In the genomic region with DNA sequence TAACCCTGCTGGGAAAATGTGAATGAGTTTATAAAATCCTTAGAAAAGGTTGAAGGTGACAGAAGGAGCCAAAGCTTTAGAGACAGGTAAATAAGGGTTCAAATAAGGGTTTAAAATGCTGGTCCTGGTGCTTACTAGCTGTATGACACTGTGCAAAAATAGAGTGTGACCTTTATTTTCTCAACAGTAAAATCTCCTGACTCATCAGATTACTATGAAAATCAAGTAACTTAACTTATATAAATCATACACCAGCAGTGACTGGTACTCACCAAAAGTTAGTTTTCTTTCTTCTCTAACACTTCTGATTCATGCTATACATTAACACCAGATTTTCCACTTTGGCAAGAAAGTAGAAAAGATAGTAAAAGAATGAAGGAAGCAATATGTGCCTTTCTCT, we compare ENCODE assay signal across 21 cellular contexts.
A peak's percentile ranks its signal among the peaks of the same experiment; 100 is the strongest.
DNase-seq lines count a peak whose midpoint lies in the region; ATAC-seq, FAIRE-seq and TF ChIP-seq lines count a peak whose summit lies in the region.
"Had no signal": no experiment of that assay in that cellular context is flagged by ENCODE, and none has a peak within 500 bp of the region (broad histone marks: within the 10 kb centered on the region; RNA-seq: fewer than 3 reads in every experiment).

No MANE protein-coding gene starts in this region.

- TF ChIP-seq CTCF in HepG2 (CRISPR knock-in tag; IDR thresholded peaks at IDR 0.05) (no peak), right lobe of liver (IDR thresholded peaks at IDR 0.05) (no peak), PC-3 (conservative IDR thresholded peaks at IDR 0.05; ENCODE audit: low read depth, low read length) (no peak)

- no peaks in the 10 kb centered on the region for H3K27me3 Mint-ChIP-seq in activated naive CD8-positive, alpha-beta T cell treated with anti-CD3 and anti-CD28 coated beads for 36 hours
- H3K27me3 Mint-ChIP-seq: B cell, IgD-negative memory B cell had no signal

- H3K9me3 ChIP-seq in HepG2 (ENCODE audit: low read length) (no peaks in the 10 kb centered on the region), right lobe of liver (no peaks in the 10 kb centered on the region), PC-3 (ENCODE audit: low read length) (no peaks in the 10 kb centered on the region)

- intact Hi-C loops in HepG2 (cut with micrococcal nuclease; ENCODE audit: unreplicated experiment) (no loop called here), right lobe of liver (cut with DNase I) (no loop called here), PC-3 (cut with micrococcal nuclease) (no loop called here)

- POLR2A ChIA-PET in HepG2 (lab: Yijun Ruan, JAX) (no interaction called here), PC-3 (lab: Charles Lee; ENCODE audit: unreplicated experiment) (interaction anchor here (0.6 kb wide), 1 partner anchor 12 kb away, joined by 10 read pairs; no protein-coding TSS in a partner anchor)

- in situ Hi-C loops in HepG2 (cut with HindIII; ENCODE audit: extremely low pct_ligation_motif_present, low pct_unique_long_range_greater_than_20kb), result no loop called here

- H3K9ac ChIP-seq in HepG2 (ENCODE audit: insufficient read depth, low read depth, low read length) (no peak overlapping the region), PC-3 (ENCODE audit: low read length) (no peak overlapping the region)
- H3K9ac ChIP-seq: BLaER1 treated with 17β-estradiol and CSF1 and Interleukin-3, amounts not matched to agents 10 nM and 100 nM had no signal

- H3F3A ChIP-seq in PC-3 (ENCODE audit: low read length, unreplicated experiment), result no peaks in the 10 kb centered on the region

- H3K27ac Mint-ChIP-seq in activated naive CD8-positive, alpha-beta T cell treated with anti-CD3 and anti-CD28 coated beads for 36 hours, result no peak overlapping the region
- H3K27ac Mint-ChIP-seq: B cell; CD8-positive, alpha-beta T cell; IgD-negative memory B cell had no signal

- H3K4me3 ChIP-seq in HepG2 (replicated peaks in 1 of 3; ENCODE audit: insufficient read depth in 1 of 3, low read depth in 2 of 3, low read length in 3 of 3) (no peak overlapping the region), right lobe of liver (no peak overlapping the region), PC-3 (ENCODE audit: low read length) (no peak overlapping the region)
- H3K4me3 ChIP-seq: BLaER1 treated with 17β-estradiol and CSF1 and Interleukin-3, amounts not matched to agents 10 nM and 100 nM had no signal

- TF ChIP-seq EP300 in HepG2 (IDR thresholded peaks at IDR 0.05; ENCODE audit: low read depth in 2 of 2, low read length in 2 of 2) (no peak), HepG2 (CRISPR knock-in tag; IDR thresholded peaks at IDR 0.05; ENCODE audit: borderline replicate concordance) (no peak)

- H3K9me2 ChIP-seq in PC-3 (replicated peaks; ENCODE audit: low read length), result no peaks in the 10 kb centered on the region

- no peaks in the 10 kb centered on the region for H3K27me3 ChIP-seq in HepG2 (ENCODE audit: control insufficient read depth in 1 of 2, insufficient read depth in 2 of 2, low read length in 2 of 2)
- H3K27me3 ChIP-seq in right lobe of liver, result no peaks in the 10 kb centered on the region
- H3K27me3 ChIP-seq in PC-3 (ENCODE audit: low read length), result no peaks in the 10 kb centered on the region
- H3K27me3 ChIP-seq: BLaER1 treated with 17β-estradiol and CSF1 and Interleukin-3, amounts not matched to agents 10 nM and 100 nM had no signal

- H4K20me1 ChIP-seq in HepG2 (ENCODE audit: insufficient read depth, low read length) (no peaks in the 10 kb centered on the region), PC-3 (ENCODE audit: low read length) (no peaks in the 10 kb centered on the region)
- H4K20me1 ChIP-seq: BLaER1 treated with 17β-estradiol and CSF1 and Interleukin-3, amounts not matched to agents 10 nM and 100 nM had no signal

- TF ChIP-seq POLR2A in HepG2 (IDR thresholded peaks at IDR 0.05; ENCODE audit: insufficient read depth in 1 of 2, low read depth in 2 of 2, low read length in 2 of 2), result no peak
- TF ChIP-seq POLR2A in right lobe of liver (IDR thresholded peaks at IDR 0.05), result no peak
- no peak for TF ChIP-seq POLR2A in H54 (IDR thresholded peaks at IDR 0.05; ENCODE audit: low read depth, low read length)

- TF ChIP-seq RAD21 in HepG2 (CRISPR knock-in tag; IDR thresholded peaks at IDR 0.05), result no peak

- no peak overlapping the region for H2AFZ ChIP-seq in HepG2 (ENCODE audit: low read length)
- no peak overlapping the region for H2AFZ ChIP-seq in PC-3 (ENCODE audit: low read length)

- CTCF ChIA-PET in HepG2 (lab: Yijun Ruan, JAX; ENCODE audit: low intra/inter-chr PET ratio, low total read pairs), result no interaction called here
- CTCF ChIA-PET in PC-3 (lab: Charles Lee), result no interaction called here

- no peaks in the 10 kb centered on the region for H3K9me3 Mint-ChIP-seq in activated naive CD8-positive, alpha-beta T cell treated with anti-CD3 and anti-CD28 coated beads for 36 hours

- H3K4me2 ChIP-seq in HepG2 (ENCODE audit: low read depth, low read length) (no peak overlapping the region), PC-3 (ENCODE audit: low read length) (no peak overlapping the region)
- H3K4me2 ChIP-seq: BLaER1 treated with 17β-estradiol and CSF1 and Interleukin-3, amounts not matched to agents 10 nM and 100 nM had no signal

- H3K4me1 Mint-ChIP-seq in activated naive CD8-positive, alpha-beta T cell treated with anti-CD3 and anti-CD28 coated beads for 36 hours, result no peaks in the 10 kb centered on the region
- H3K4me1 Mint-ChIP-seq: B cell, IgD-negative memory B cell had no signal

- no peak for DNase-seq in HepG2 (ENCODE audit: low spot score)
- DNase-seq in right lobe of liver, result no peak
- DNase-seq in PC-3, result peak; percentile 38
- peak; percentile 26 for DNase-seq in dedifferentiated amniotic fluid mesenchymal stem cell (ENCODE audit: extremely low spot score)
- no peak for DNase-seq in activated naive CD8-positive, alpha-beta T cell treated with anti-CD3 and anti-CD28 coated beads for 36 hours
- no peak for DNase-seq in H54 (ENCODE audit: insufficient read length, low spot score)
- no peak for DNase-seq in EL
- DNase-seq: Calu3; CD8-positive, alpha-beta T cell; DMS79 treated with DMSO at 0.1 percent for 48 hours; GOT3; HCEC 1CT; Kasumi-1; KG1 had no signal

- H3K36me3 ChIP-seq in HepG2 (replicated peaks in 1 of 2; ENCODE audit: control insufficient read depth in 1 of 2, insufficient read depth in 2 of 2, low read length in 2 of 2) (no peaks in the 10 kb centered on the region), right lobe of liver (no peaks in the 10 kb centered on the region), PC-3 (ENCODE audit: low read depth, low read length) (no peaks in the 10 kb centered on the region)
- H3K36me3 ChIP-seq: BLaER1 treated with 17β-estradiol and CSF1 and Interleukin-3, amounts not matched to agents 10 nM and 100 nM had no signal

- no peaks in the 10 kb centered on the region for H3K36me3 Mint-ChIP-seq in activated naive CD8-positive, alpha-beta T cell treated with anti-CD3 and anti-CD28 coated beads for 36 hours
- H3K36me3 Mint-ChIP-seq: CD8-positive, alpha-beta T cell; IgD-negative memory B cell had no signal

- ATAC-seq in HepG2 (no peak), right lobe of liver (no peak), PC-3 (peak; percentile 71)
- ATAC-seq: CD8-positive, alpha-beta T cell had no signal

- BruUV-seq in HepG2 (replicated peaks; lab: Mats Ljungman, UMichigan), result no TSS peak
- BruUV-seq in PC-3 (replicated peaks; lab: Mats Ljungman, UMichigan), result no TSS peak

- H3K4me1 ChIP-seq in HepG2 (ENCODE audit: insufficient read depth, low read length) (no peaks in the 10 kb centered on the region), right lobe of liver (no peaks in the 10 kb centered on the region), PC-3 (ENCODE audit: insufficient read depth, low read length) (peaks cover 4% of the 10 kb centered on the region; the same call in 1 of the 2 replicates)
- H3K4me1 ChIP-seq: BLaER1 treated with 17β-estradiol and CSF1 and Interleukin-3, amounts not matched to agents 10 nM and 100 nM had no signal

- no peaks in the 10 kb centered on the region for H3K79me2 ChIP-seq in HepG2 (ENCODE audit: insufficient read depth, low read length)
- no peaks in the 10 kb centered on the region for H3K79me2 ChIP-seq in PC-3 (ENCODE audit: low read length)

- FAIRE-seq in HepG2 (lab: Jason Lieb, UNC) (no peak), H54 (lab: Jason Lieb, UNC) (no peak)
- FAIRE-seq: GM12891, GM19239 had no signal

- no peak overlapping the region for H3K27ac ChIP-seq in HepG2 (ENCODE audit: extremely low read length, insufficient read depth, low read length)
- H3K27ac ChIP-seq in right lobe of liver, result no peak overlapping the region
- no peak overlapping the region for H3K27ac ChIP-seq in PC-3 (ENCODE audit: low read length)
- H3K27ac ChIP-seq: 22Rv1; BLaER1 treated with 17β-estradiol and CSF1 and Interleukin-3, amounts not matched to agents 10 nM and 100 nM; HL-60 had no signal

- H3K4me3 Mint-ChIP-seq in activated naive CD8-positive, alpha-beta T cell treated with anti-CD3 and anti-CD28 coated beads for 36 hours, result no peak overlapping the region
- H3K4me3 Mint-ChIP-seq: B cell; CD8-positive, alpha-beta T cell; IgD-negative memory B cell had no signal

TF ChIP-seq in HepG2, 621 proteins besides CTCF, POLR2A, EP300 and RAD21:
- TF ChIP-seq, protein P1, sequence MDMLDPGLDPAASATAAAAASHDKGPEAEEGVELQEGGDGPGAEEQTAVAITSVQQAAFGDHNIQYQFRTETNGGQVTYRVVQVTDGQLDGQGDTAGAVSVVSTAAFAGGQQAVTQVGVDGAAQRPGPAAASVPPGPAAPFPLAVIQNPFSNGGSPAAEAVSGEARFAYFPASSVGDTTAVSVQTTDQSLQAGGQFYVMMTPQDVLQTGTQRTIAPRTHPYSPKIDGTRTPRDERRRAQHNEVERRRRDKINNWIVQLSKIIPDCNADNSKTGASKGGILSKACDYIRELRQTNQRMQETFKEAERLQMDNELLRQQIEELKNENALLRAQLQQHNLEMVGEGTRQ (IDR thresholded peaks at IDR 0.05; ENCODE audit: low read depth, low read length), result no peak
- TF ChIP-seq, protein P1 (CRISPR knock-in tag; IDR thresholded peaks at IDR 0.05; ENCODE audit: borderline replicate concordance), result no peak
- TF ChIP-seq CREB1 (IDR thresholded peaks at IDR 0.05) (no peak), CREB1 (CRISPR knock-in tag; IDR thresholded peaks at IDR 0.05) (no peak), MAFF (IDR thresholded peaks at IDR 0.05; ENCODE audit: low read depth, low read length) (peak; percentile 83), MAFK (conservative IDR thresholded peaks at IDR 0.05 in 1 of 2, IDR thresholded peaks at IDR 0.05 in 1 of 2; ENCODE audit: low read length in 2 of 2) (peak; percentile 76 to 90)

Comparison
In these comparisons a context has a peak if more than half of its experiments do, and no peak if none do; other contexts are left out.
1. DNase-seq: peak in PC-3 (single experiment) and dedifferentiated amniotic fluid mesenchymal stem cell (single experiment); none in HepG2 (single experiment), right lobe of liver (0 of 3), activated naive CD8-positive, alpha-beta T cell treated with anti-CD3 and anti-CD28 coated beads for 36 hours (single experiment), H54 (single experiment) and EL (single experiment).